Comparison of ENCODE assay signal across 21 cellular contexts in genomic region chr1:95286479-95286878, GRCh38. TPM values are rescaled to one million over a fixed set of nuclear protein-coding genes. Genes with fewer than 3 reads are reported as not detected.
DNase-seq lines count a peak whose midpoint lies in the region; ATAC-seq, FAIRE-seq and TF ChIP-seq lines count a peak whose summit lies in the region.
"Had no signal": no experiment of that assay in that cellular context is flagged by ENCODE, and none has a peak within 500 bp of the region (broad histone marks: within the 10 kb centered on the region; RNA-seq: fewer than 3 reads in every experiment).

No MANE protein-coding gene starts in this region.

- FAIRE-seq in H54 (lab: Jason Lieb, UNC) = no peak
- FAIRE-seq: A549, D721Med, GM12878 had no signal

- TF ChIP-seq CTCF in LNCaP clone FGC (IDR thresholded peaks at IDR 0.05; ENCODE audit: control insufficient read depth, extremely low read depth, insufficient read depth) = no peak
- no peak for TF ChIP-seq CTCF in foreskin keratinocyte (conservative IDR thresholded peaks at IDR 0.05)

- TF ChIP-seq POLR2A in H54 (IDR thresholded peaks at IDR 0.05; ENCODE audit: low read depth, low read length) = no peak

- peak; percentile 35 for ATAC-seq in foreskin keratinocyte
- no peak for ATAC-seq in GM19455 (IDR thresholded peaks at IDR 0.05; ENCODE audit: unreplicated experiment)
- ATAC-seq in GM21737 (IDR thresholded peaks at IDR 0.05; ENCODE audit: unreplicated experiment) = no peak
- ATAC-seq: GM12878 had no signal

- H3K4me1 ChIP-seq in foreskin keratinocyte = no peaks in the 10 kb centered on the region
- H3K4me1 ChIP-seq: A549, left ventricle myocardium inferior, right atrium auricular region had no signal

- H3K27ac ChIP-seq in foreskin keratinocyte = no peak overlapping the region
- H3K27ac ChIP-seq: A549, left ventricle myocardium inferior, neutrophil, right atrium auricular region had no signal

- peaks cover 2% of the 10 kb centered on the region for H3K27me3 ChIP-seq in foreskin keratinocyte
- H3K27me3 ChIP-seq: neutrophil, right atrium auricular region had no signal

- peak; percentile 67 for DNase-seq in COLO668 (lab: John Stamatoyannopoulos, UW; ENCODE audit: unreplicated experiment)
- DNase-seq in LNCaP clone FGC (ENCODE audit: low read depth) = peak; percentile 46
- peak; percentile 10 to 49 for DNase-seq in NCI-H526 (lab: John Stamatoyannopoulos, UW)
- DNase-seq in foreskin keratinocyte = peak in 1 of 2 donors; percentile 7
- no peak for DNase-seq in H54 (ENCODE audit: insufficient read length, low spot score)
- no peak for DNase-seq in activated naive CD4-positive, alpha-beta T cell treated with anti-CD3 and anti-CD28 coated beads, Interleukin-2, amount 50 U/mL, for 16 hours
- DNase-seq: activated CD4-positive, alpha-beta T cell treated with anti-CD3 and anti-CD28 coated beads, Interleukin-2, amount 50 U/mL, for 1 hour; activated gamma-delta T cell treated with Interleukin-2 at 50 U/mL for 16 hours; central memory CD4-positive, alpha-beta T cell; KBM-7; left ventricle myocardium inferior; MV-4-11; SIG-M5; T-helper 1 cell had no signal

- no peak overlapping the region for H3K4me3 ChIP-seq in LNCaP clone FGC (ENCODE audit: low read depth, low read length)
- H3K4me3 ChIP-seq: A549, GM12878, left ventricle myocardium inferior, right atrium auricular region had no signal

RNA-seq across cellular contexts. Expression of gene RWDD3, which starts 52.5 kb away (rescaled TPM):
- 9.9 and 10.5 TPM in 2 replicates for total RNA-seq in foreskin keratinocyte
- polyA plus RNA-seq in foreskin keratinocyte = 9.9 and 10.3 TPM in 2 replicates

Comparison
In these comparisons a context has a peak if more than half of its experiments do, and no peak if none do; other contexts are left out.
1. DNase-seq: peak in COLO668 (single experiment), LNCaP clone FGC (single experiment) and NCI-H526 (2 of 2); none in H54 (single experiment) and activated naive CD4-positive, alpha-beta T cell treated with anti-CD3 and anti-CD28 coated beads, Interleukin-2, amount 50 U/mL, for 16 hours (single experiment).